Comparison of ENCODE assay signal across 8 cellular contexts in the genomic region with DNA sequence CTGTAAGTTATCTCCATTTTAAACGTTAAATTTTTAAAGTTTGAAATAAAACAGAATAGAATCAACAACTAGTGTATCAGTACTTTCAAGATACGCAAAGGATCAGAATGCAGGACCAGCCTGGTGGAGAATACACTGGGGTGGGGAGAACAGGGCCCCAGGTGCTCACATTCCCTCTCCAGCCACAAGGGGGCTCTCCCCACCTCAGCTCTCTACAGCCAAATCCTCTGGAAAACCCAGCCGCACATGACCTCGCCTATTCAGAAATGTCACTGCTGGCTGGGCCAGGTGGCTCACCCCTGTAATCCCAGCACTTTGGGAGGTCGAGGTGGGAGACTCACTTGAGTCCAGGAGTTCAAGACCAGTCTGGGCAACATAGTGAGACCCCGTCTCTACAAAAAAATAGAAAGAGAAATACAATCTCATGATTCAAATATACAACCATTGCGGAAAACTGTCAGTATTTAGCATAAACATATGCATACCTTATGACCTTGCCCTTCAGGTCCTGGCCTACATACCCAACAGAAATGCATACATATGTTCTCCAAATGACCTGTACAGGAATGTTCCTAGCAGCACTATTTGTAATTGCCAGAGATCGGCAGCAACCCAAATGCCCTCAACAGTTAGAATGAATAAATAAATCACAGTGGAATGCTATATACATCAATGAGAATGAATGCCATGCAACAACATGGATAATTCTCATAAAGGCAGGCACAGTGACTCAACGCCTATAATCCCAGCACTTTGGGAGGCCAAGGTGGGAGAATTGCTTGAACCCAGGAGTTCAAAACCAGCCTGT. TPM values are rescaled to one million over a fixed set of nuclear protein-coding genes. Genes with fewer than 3 reads are reported as not detected.
DNase-seq lines count a peak whose midpoint lies in the region; ATAC-seq and TF ChIP-seq lines count a peak whose summit lies in the region.

No MANE protein-coding gene starts in this region.

- H3K4me1 Mint-ChIP-seq in activated CD4-positive, alpha-beta T cell treated with anti-CD3 and anti-CD28 coated beads, Interleukin-2, amount 10 ng/mL, durations not matched to agents 7 days and 5 days, result peaks cover 51% of the 10 kb centered on the region
- no peaks in the 10 kb centered on the region for H3K4me1 Mint-ChIP-seq in mesothelial cell of epicardium

- no peaks in the 10 kb centered on the region for H3K9me3 Mint-ChIP-seq in activated CD4-positive, alpha-beta T cell treated with anti-CD3 and anti-CD28 coated beads, Interleukin-2, amount 10 ng/mL, durations not matched to agents 7 days and 5 days
- H3K9me3 Mint-ChIP-seq in mesothelial cell of epicardium, result no peaks in the 10 kb centered on the region

- DNase-seq in AG08396 (ENCODE audit: low spot score), result peak; percentile 74
- DNase-seq in NCI-H510A (lab: John Stamatoyannopoulos, UW), result peak; percentile 1
- peak; percentile 72 for DNase-seq in activated CD4-positive, alpha-beta T cell treated with anti-CD3 and anti-CD28 coated beads, Interleukin-2, amount 10 ng/mL, durations not matched to agents 7 days and 5 days
- DNase-seq in dedifferentiated amniotic fluid mesenchymal stem cell (ENCODE audit: extremely low spot score), result peak; percentile 29
- DNase-seq in mesothelial cell of epicardium (ENCODE audit: low spot score in 2 of 2, unreplicated experiment in 2 of 2), result peak in 1 of 2 experiments; percentile 47
- DNase-seq in stimulated activated CD8-positive, alpha-beta memory T cell treated with anti-CD3 and anti-CD28 coated beads, Interleukin-7, amount 100 ng/mL, for 4 hours (ENCODE audit: low read depth in 2 of 2), result peak; percentile 45 to 53
- no peak for DNase-seq in T1000 (lab: John Stamatoyannopoulos, UW)

- H3K27me3 Mint-ChIP-seq in activated CD4-positive, alpha-beta T cell treated with anti-CD3 and anti-CD28 coated beads, Interleukin-2, amount 10 ng/mL, durations not matched to agents 7 days and 5 days, result peaks cover 3% of the 10 kb centered on the region
- H3K27me3 Mint-ChIP-seq in mesothelial cell of epicardium (ENCODE audit: low read depth), result peaks cover 3% of the 10 kb centered on the region

- H3K36me3 Mint-ChIP-seq in activated CD4-positive, alpha-beta T cell treated with anti-CD3 and anti-CD28 coated beads, Interleukin-2, amount 10 ng/mL, durations not matched to agents 7 days and 5 days (ENCODE audit: low read depth), result peaks cover 2% of the 10 kb centered on the region
- H3K36me3 Mint-ChIP-seq in mesothelial cell of epicardium, result no peaks in the 10 kb centered on the region

- no peak overlapping the region for H3K4me3 Mint-ChIP-seq in activated CD4-positive, alpha-beta T cell treated with anti-CD3 and anti-CD28 coated beads, Interleukin-2, amount 10 ng/mL, durations not matched to agents 7 days and 5 days
- H3K4me3 Mint-ChIP-seq in mesothelial cell of epicardium, result no peak overlapping the region

- ATAC-seq in GM18909 (IDR thresholded peaks at IDR 0.05; ENCODE audit: poor library complexity, unreplicated experiment), result peak; percentile 50

- TF ChIP-seq CTCF in mesothelial cell of epicardium (IDR thresholded peaks at IDR 0.05; ENCODE audit: unreplicated experiment), result peak; percentile 72

- H3K27ac Mint-ChIP-seq in activated CD4-positive, alpha-beta T cell treated with anti-CD3 and anti-CD28 coated beads, Interleukin-2, amount 10 ng/mL, durations not matched to agents 7 days and 5 days, result no peak overlapping the region
- H3K27ac Mint-ChIP-seq in mesothelial cell of epicardium, result no peak overlapping the region

- CTCF ChIA-PET in activated CD4-positive, alpha-beta T cell treated with anti-CD3 and anti-CD28 coated beads, Interleukin-2, amount 10 ng/mL, durations not matched to agents 7 days and 5 days (lab: Charles Lee), result interaction anchor here (0.7 to 3.6 kb wide), 12 partner anchors 10 to 1275 kb away, joined by 3 to 12 read pairs (median 5); a partner anchor contains a TSS

- POLR2A ChIA-PET in activated CD4-positive, alpha-beta T cell treated with anti-CD3 and anti-CD28 coated beads, Interleukin-2, amount 10 ng/mL, durations not matched to agents 7 days and 5 days (lab: Charles Lee), result no interaction called here

RNA-seq across cellular contexts. Expression of a gene that starts 18.4 kb away (rescaled TPM):
- total RNA-seq in activated CD4-positive, alpha-beta T cell treated with anti-CD3 and anti-CD28 coated beads, Interleukin-2, amount 10 ng/mL, durations not matched to agents 7 days and 5 days, result not detected
- not detected in 3 replicates for total RNA-seq in mesothelial cell of epicardium

RNA-seq across cellular contexts. Expression of a gene that starts 32.3 kb away (rescaled TPM):
- under 1 TPM; 0.73 to 0.84 TPM for total RNA-seq in activated CD4-positive, alpha-beta T cell treated with anti-CD3 and anti-CD28 coated beads, Interleukin-2, amount 10 ng/mL, durations not matched to agents 7 days and 5 days
- total RNA-seq in mesothelial cell of epicardium, result 2.6 to 4.4 TPM (median 3.4 TPM) in 3 replicates
